Comparison of ENCODE assay signal across 19 cellular contexts in genomic region chr2:68720665-68721064, GRCh38. TPM values are rescaled to one million over a fixed set of nuclear protein-coding genes. Genes with fewer than 3 reads are reported as not detected.
DNase-seq lines count a peak whose midpoint lies in the region; ATAC-seq and TF ChIP-seq lines count a peak whose summit lies in the region.
"Had no signal": no experiment of that assay in that cellular context is flagged by ENCODE, and none has a peak within 500 bp of the region (broad histone marks: within the 10 kb centered on the region; RNA-seq: fewer than 3 reads in every experiment).

No MANE protein-coding gene starts in this region.

- no peaks in the 10 kb centered on the region for H3K27me3 ChIP-seq in OCI-LY1 (ENCODE audit: insufficient read depth, low read length)
- H3K27me3 ChIP-seq: body of pancreas, transverse colon had no signal

- DNase-seq in stimulated activated naive CD8-positive, alpha-beta T cell treated with anti-CD3 and anti-CD28 coated beads, Interleukin-15, Interleukin-2, amounts not matched to agents 100 U/mL and 50 U/mL, for 24 hours: no peak
- no peak for DNase-seq in activated naive CD8-positive, alpha-beta T cell treated with anti-CD3 and anti-CD28 coated beads, Interleukin-2, amount 50 U/mL, for 24 hours
- no peak for DNase-seq in ACHN
- no peak for DNase-seq in T-helper 9 cell
- no peak for DNase-seq in activated T-helper 1 cell treated with anti-CD3 and anti-CD28 coated beads, Interleukin-12 subunit alpha, Interleukin-12 subunit beta, Interleukin-2, Interleukin-4 antibody, amounts not matched to agents 30 ng/mL and 10 ng/mL and 1 ng/mL, durations not matched to agents 14 hours and 24 hours and 36 hours (ENCODE audit: low spot score)
- DNase-seq: activated gamma-delta T cell treated with Interleukin-2 at 50 U/mL for 16 hours, body of pancreas, KBM-7, NCI-H1092, NCI-H2081 treated with DMSO at 0.1 percent for 48 hours, occipital lobe, right cardiac atrium, Right ventricle myocardium superior, transverse colon had no signal

- in situ Hi-C loops in ACHN (cut with HindIII; ENCODE audit: low pct_ligation_motif_present, low pct_unique_long_range_greater_than_20kb, low sequenced_read_pairs): no loop called here

- no peak overlapping the region for H3K4me3 ChIP-seq in OCI-LY1 (ENCODE audit: low read depth, low read length, poor library complexity, severe bottlenecking)
- H3K4me3 ChIP-seq: body of pancreas, transverse colon had no signal

- no peak for TF ChIP-seq CTCF in OCI-LY1 (IDR thresholded peaks at IDR 0.05; ENCODE audit: low read length)

- ATAC-seq in stimulated activated naive CD8-positive, alpha-beta T cell treated with anti-CD3 and anti-CD28 coated beads, Interleukin-15, Interleukin-2, amounts not matched to agents 100 U/mL and 50 U/mL, for 24 hours: no peak
- no peak for ATAC-seq in activated naive CD8-positive, alpha-beta T cell treated with anti-CD3 and anti-CD28 coated beads, Interleukin-2, amount 50 U/mL, for 24 hours
- ATAC-seq in GM18907 (IDR thresholded peaks at IDR 0.05; ENCODE audit: unreplicated experiment): no peak
- ATAC-seq: right cardiac atrium had no signal

- H4K20me1 ChIP-seq in OCI-LY1 (ENCODE audit: insufficient read depth, low read length): no peaks in the 10 kb centered on the region

- H3K9ac ChIP-seq in OCI-LY1 (ENCODE audit: low read length): no peak overlapping the region

- no peaks in the 10 kb centered on the region for H3K36me3 ChIP-seq in OCI-LY1 (ENCODE audit: insufficient read depth, low read length)
- H3K36me3 ChIP-seq: transverse colon had no signal

- peak overlapping the region; percentile 67 for H3K4me3 Mint-ChIP-seq in stimulated activated naive CD8-positive, alpha-beta T cell treated with anti-CD3 and anti-CD28 coated beads, Interleukin-15, Interleukin-2, amounts not matched to agents 100 ng/mL and 50 ng/mL, for 24 hours
- H3K4me3 Mint-ChIP-seq in activated naive CD8-positive, alpha-beta T cell treated with anti-CD3 and anti-CD28 coated beads, Interleukin-2, amount 50 U/mL, for 24 hours: peak overlapping the region; percentile 22
- no peak overlapping the region for H3K4me3 Mint-ChIP-seq in activated T-helper 1 cell treated with anti-CD3 and anti-CD28 coated beads, Interleukin-12 subunit alpha, Interleukin-12 subunit beta, Interleukin-2, Interleukin-4 antibody, amounts not matched to agents 30 ng/mL and 10 ng/mL and 1 ng/mL, durations not matched to agents 14 hours and 24 hours and 36 hours

- no peaks in the 10 kb centered on the region for H3K9me2 ChIP-seq in OCI-LY1 (ENCODE audit: low read depth, low read length)

- H3K27me3 Mint-ChIP-seq in stimulated activated naive CD8-positive, alpha-beta T cell treated with anti-CD3 and anti-CD28 coated beads, Interleukin-15, Interleukin-2, amounts not matched to agents 100 ng/mL and 50 ng/mL, for 24 hours: no peaks in the 10 kb centered on the region
- H3K27me3 Mint-ChIP-seq in activated naive CD8-positive, alpha-beta T cell treated with anti-CD3 and anti-CD28 coated beads, Interleukin-2, amount 50 U/mL, for 24 hours: no peaks in the 10 kb centered on the region
- peaks cover 2% of the 10 kb centered on the region for H3K27me3 Mint-ChIP-seq in activated T-helper 1 cell treated with anti-CD3 and anti-CD28 coated beads, Interleukin-12 subunit alpha, Interleukin-12 subunit beta, Interleukin-2, Interleukin-4 antibody, amounts not matched to agents 30 ng/mL and 10 ng/mL and 1 ng/mL, durations not matched to agents 14 hours and 24 hours and 36 hours (ENCODE audit: insufficient read depth)

- peaks cover 81% of the 10 kb centered on the region for H3K4me1 Mint-ChIP-seq in stimulated activated naive CD8-positive, alpha-beta T cell treated with anti-CD3 and anti-CD28 coated beads, Interleukin-15, Interleukin-2, amounts not matched to agents 100 ng/mL and 50 ng/mL, for 24 hours (ENCODE audit: low read depth)
- peaks cover 84% of the 10 kb centered on the region for H3K4me1 Mint-ChIP-seq in activated naive CD8-positive, alpha-beta T cell treated with anti-CD3 and anti-CD28 coated beads, Interleukin-2, amount 50 U/mL, for 24 hours
- peaks cover 100% of the 10 kb centered on the region for H3K4me1 Mint-ChIP-seq in activated T-helper 1 cell treated with anti-CD3 and anti-CD28 coated beads, Interleukin-12 subunit alpha, Interleukin-12 subunit beta, Interleukin-2, Interleukin-4 antibody, amounts not matched to agents 30 ng/mL and 10 ng/mL and 1 ng/mL, durations not matched to agents 14 hours and 24 hours and 36 hours (ENCODE audit: low read depth)

- no peaks in the 10 kb centered on the region for H3K9me3 ChIP-seq in OCI-LY1 (ENCODE audit: low read length)
- H3K9me3 ChIP-seq: body of pancreas, transverse colon had no signal

- peak overlapping the region; percentile 70 for H3K27ac Mint-ChIP-seq in stimulated activated naive CD8-positive, alpha-beta T cell treated with anti-CD3 and anti-CD28 coated beads, Interleukin-15, Interleukin-2, amounts not matched to agents 100 ng/mL and 50 ng/mL, for 24 hours
- H3K27ac Mint-ChIP-seq in activated naive CD8-positive, alpha-beta T cell treated with anti-CD3 and anti-CD28 coated beads, Interleukin-2, amount 50 U/mL, for 24 hours: peak overlapping the region; percentile 79
- H3K27ac Mint-ChIP-seq in activated T-helper 1 cell treated with anti-CD3 and anti-CD28 coated beads, Interleukin-12 subunit alpha, Interleukin-12 subunit beta, Interleukin-2, Interleukin-4 antibody, amounts not matched to agents 30 ng/mL and 10 ng/mL and 1 ng/mL, durations not matched to agents 14 hours and 24 hours and 36 hours: no peak overlapping the region

- H3K9me3 Mint-ChIP-seq in stimulated activated naive CD8-positive, alpha-beta T cell treated with anti-CD3 and anti-CD28 coated beads, Interleukin-15, Interleukin-2, amounts not matched to agents 100 ng/mL and 50 ng/mL, for 24 hours: no peaks in the 10 kb centered on the region
- H3K9me3 Mint-ChIP-seq in activated naive CD8-positive, alpha-beta T cell treated with anti-CD3 and anti-CD28 coated beads, Interleukin-2, amount 50 U/mL, for 24 hours: no peaks in the 10 kb centered on the region
- no peaks in the 10 kb centered on the region for H3K9me3 Mint-ChIP-seq in activated T-helper 1 cell treated with anti-CD3 and anti-CD28 coated beads, Interleukin-12 subunit alpha, Interleukin-12 subunit beta, Interleukin-2, Interleukin-4 antibody, amounts not matched to agents 30 ng/mL and 10 ng/mL and 1 ng/mL, durations not matched to agents 14 hours and 24 hours and 36 hours
- H3K9me3 Mint-ChIP-seq: immature natural killer cell had no signal

- intact Hi-C loops in activated T-helper 1 cell treated with anti-CD3 and anti-CD28 coated beads, Interleukin-12 subunit alpha, Interleukin-12 subunit beta, Interleukin-2, Interleukin-4 antibody, amounts not matched to agents 30 ng/mL and 10 ng/mL and 1 ng/mL, durations not matched to agents 14 hours and 24 hours and 36 hours (cut with micrococcal nuclease): loop anchor here (1.0 to 2.0 kb wide), 2 partner anchors 17 to 334 kb away; no protein-coding TSS in a partner anchor

- H2AFZ ChIP-seq in OCI-LY1 (ENCODE audit: low read length): no peak overlapping the region

- H3K4me2 ChIP-seq in OCI-LY1 (ENCODE audit: low read length): no peak overlapping the region; the same call in 1 of the 2 replicates

- H3K36me3 Mint-ChIP-seq in stimulated activated naive CD8-positive, alpha-beta T cell treated with anti-CD3 and anti-CD28 coated beads, Interleukin-15, Interleukin-2, amounts not matched to agents 100 ng/mL and 50 ng/mL, for 24 hours (ENCODE audit: low read depth): no peaks in the 10 kb centered on the region
- no peaks in the 10 kb centered on the region for H3K36me3 Mint-ChIP-seq in activated naive CD8-positive, alpha-beta T cell treated with anti-CD3 and anti-CD28 coated beads, Interleukin-2, amount 50 U/mL, for 24 hours (ENCODE audit: low read depth)
- no peaks in the 10 kb centered on the region for H3K36me3 Mint-ChIP-seq in activated T-helper 1 cell treated with anti-CD3 and anti-CD28 coated beads, Interleukin-12 subunit alpha, Interleukin-12 subunit beta, Interleukin-2, Interleukin-4 antibody, amounts not matched to agents 30 ng/mL and 10 ng/mL and 1 ng/mL, durations not matched to agents 14 hours and 24 hours and 36 hours (ENCODE audit: low read depth)
- H3K36me3 Mint-ChIP-seq: immature natural killer cell had no signal

- H3K79me2 ChIP-seq in OCI-LY1 (ENCODE audit: insufficient read depth, low read length): no peaks in the 10 kb centered on the region

- H3F3A ChIP-seq in OCI-LY1 (ENCODE audit: insufficient read depth, low read length): no peaks in the 10 kb centered on the region

- peaks cover 32% of the 10 kb centered on the region for H3K4me1 ChIP-seq in OCI-LY1 (ENCODE audit: insufficient read depth, low read length, severe bottlenecking)

- peak overlapping the region; percentile 87 for H3K27ac ChIP-seq in OCI-LY1 (ENCODE audit: low read depth, low read length, poor library complexity, severe bottlenecking)

RNA-seq across cellular contexts. Expression of gene ARHGAP25, which starts 13.9 kb away (rescaled TPM):
- 71.6 and 74.2 TPM in 2 replicates for total RNA-seq in activated T-helper 1 cell treated with anti-CD3 and anti-CD28 coated beads, Interleukin-12 subunit alpha, Interleukin-12 subunit beta, Interleukin-2, Interleukin-4 antibody, amounts not matched to agents 30 ng/mL and 10 ng/mL and 1 ng/mL, durations not matched to agents 14 hours and 24 hours and 36 hours
- total RNA-seq: G401 had no signal
